11 cellular contexts compared by ENCODE assay signal in genomic region chr10:93267521-93267920, GRCh38.
DNase-seq lines count a peak whose midpoint lies in the region; ATAC-seq, FAIRE-seq and TF ChIP-seq lines count a peak whose summit lies in the region.
"Had no signal": no experiment of that assay in that cellular context is flagged by ENCODE, and none has a peak within 500 bp of the region (broad histone marks: within the 10 kb centered on the region; RNA-seq: fewer than 3 reads in every experiment).

No MANE protein-coding gene starts in this region.

- SMC1A ChIA-PET in GM12878 (lab: Charles Lee; ENCODE audit: uncharacterized antibody, unreplicated experiment) = interaction anchor here (0.8 to 1.1 kb wide), 3 partner anchors 8 to 82 kb away, joined by 3 to 4 read pairs (median 3); no protein-coding TSS in a partner anchor

- peak overlapping the region; percentile 44; the same call in 1 of the 2 replicates for H3K9ac ChIP-seq in GM12878 (ENCODE audit: control insufficient read depth, insufficient read depth, low read length)

- peak overlapping the region; percentile 83 for H3K27ac ChIP-seq in GM12878 (ENCODE audit: control insufficient read depth, insufficient read depth)

- TF ChIP-seq RAD21 in GM12878 (IDR thresholded peaks at IDR 0.05; ENCODE audit: insufficient read depth, low read depth, low read length) = no peak

- no peaks in the 10 kb centered on the region for H3K79me2 ChIP-seq in GM12878 (ENCODE audit: control insufficient read depth, insufficient read depth, low read length)

- TF ChIP-seq POLR2A in GM12878 (IDR thresholded peaks at IDR 0.05; ENCODE audit: low read depth, low read length) = no peak

- H3K4me3 Mint-ChIP-seq in CD14-positive monocyte = no peak overlapping the region
- H3K4me3 Mint-ChIP-seq in T-helper 2 cell treated with Interferon-gamma antibody and Interleukin-4, amounts not matched to agents 5 μg/mL and 100 μg/mL, for 36 hours = no peak overlapping the region

- no peaks in the 10 kb centered on the region for H3K36me3 Mint-ChIP-seq in CD14-positive monocyte
- H3K36me3 Mint-ChIP-seq in T-helper 2 cell treated with Interferon-gamma antibody and Interleukin-4, amounts not matched to agents 5 μg/mL and 100 μg/mL, for 36 hours (ENCODE audit: low read depth) = no peaks in the 10 kb centered on the region

- TF ChIP-seq CTCF in GM12878 (IDR thresholded peaks at IDR 0.05 in 2 of 3, conservative IDR thresholded peaks at IDR 0.05 in 1 of 3; ENCODE audit: control insufficient read depth in 2 of 3, extremely low read depth in 1 of 3, insufficient read depth in 1 of 3, low read depth in 3 of 3, low read length in 3 of 3) = no peak
- no peak for TF ChIP-seq CTCF in CD14-positive monocyte (IDR thresholded peaks at IDR 0.05)

- ATAC-seq in GM18870 (IDR thresholded peaks at IDR 0.05; ENCODE audit: unreplicated experiment) (peak; percentile 99), GM21528 (IDR thresholded peaks at IDR 0.05; ENCODE audit: low FRiP score, unreplicated experiment) (peak; percentile 96), HG03139 (IDR thresholded peaks at IDR 0.05; ENCODE audit: unreplicated experiment) (peak; percentile 97), GM12878 (peak; percentile 99)

- 0% methylated on average over 3 of the region's 3 CpGs for WGBS in GM12878 (ENCODE audit: insufficient coverage, insufficient replicate concordance, low lambda C conversion rate, missing lambda C conversion rate)

- in situ Hi-C loops in GM12878 (cut with MboI) = no loop called here

- RAD21 ChIA-PET in GM12878 (lab: Charles Lee; ENCODE audit: unreplicated experiment) = interaction anchor here (1.1 kb wide), 1 partner anchor 157 kb away, joined by 4 read pairs; no protein-coding TSS in a partner anchor

- no peak overlapping the region for H2AFZ ChIP-seq in GM12878 (ENCODE audit: control insufficient read depth, low read depth, low read length)

- peak; percentile 60 to 96 for TF ChIP-seq EP300 in GM12878 (IDR thresholded peaks at IDR 0.05; ENCODE audit: borderline replicate concordance in 1 of 2, control insufficient read depth in 1 of 2, low read depth in 2 of 2, low read length in 2 of 2)

- CTCF ChIA-PET in GM12878 (lab: Yijun Ruan, JAX) = interaction anchor here (0.6 to 1.1 kb wide), 2 partner anchors 11 to 152 kb away, joined by 3 to 4 read pairs; no protein-coding TSS in a partner anchor

- H3K27me3 Mint-ChIP-seq in CD14-positive monocyte (ENCODE audit: low read depth in 3 of 3) = peaks cover 0 to 3% (median 0%) of the 10 kb centered on the region in 3 donors
- H3K27me3 Mint-ChIP-seq in T-helper 2 cell treated with Interferon-gamma antibody and Interleukin-4, amounts not matched to agents 5 μg/mL and 100 μg/mL, for 36 hours (ENCODE audit: low read depth) = no peaks in the 10 kb centered on the region

- no peaks in the 10 kb centered on the region for H3K4me1 Mint-ChIP-seq in CD14-positive monocyte
- peaks cover 4% of the 10 kb centered on the region for H3K4me1 Mint-ChIP-seq in T-helper 2 cell treated with Interferon-gamma antibody and Interleukin-4, amounts not matched to agents 5 μg/mL and 100 μg/mL, for 36 hours (ENCODE audit: low read depth)

- POLR2A ChIA-PET in GM12878 (lab: Charles Lee) = no interaction called here

- intact Hi-C loops in GM12878 (cut with micrococcal nuclease; ENCODE audit: unreplicated experiment) (loop anchor here (1.0 kb wide), 1 partner anchor 143 kb away; no protein-coding TSS in a partner anchor), CD14-positive monocyte (cut with micrococcal nuclease) (no loop called here)

- BruUV-seq in GM12878 (replicated peaks; lab: Mats Ljungman, UMichigan) = no TSS peak

- H3K4me3 ChIP-seq in GM12878 = no peak overlapping the region

- H3K27ac Mint-ChIP-seq in CD14-positive monocyte = no peak overlapping the region
- H3K27ac Mint-ChIP-seq in T-helper 2 cell treated with Interferon-gamma antibody and Interleukin-4, amounts not matched to agents 5 μg/mL and 100 μg/mL, for 36 hours = no peak overlapping the region

- peaks cover 22% of the 10 kb centered on the region for H3K9me3 ChIP-seq in GM12878 (replicated peaks; ENCODE audit: control insufficient read depth, insufficient read depth, low read length)

- peak overlapping the region; percentile 81 for H3K4me2 ChIP-seq in GM12878 (ENCODE audit: control insufficient read depth, insufficient read depth)

- peaks cover 19% of the 10 kb centered on the region for H3K4me1 ChIP-seq in GM12878 (ENCODE audit: control insufficient read depth, insufficient read depth, low read length)

- DNase-seq in GM12878 (ENCODE audit: low read depth, low spot score) (peak; percentile 94), CD14-positive monocyte (ENCODE audit: low spot score) (no peak), cerebellar nuclear complex (lab: John Stamatoyannopoulos, UW) (no peak)
- no peak for DNase-seq in effector CD8-positive, alpha-beta T cell (lab: John Stamatoyannopoulos, UW)
- no peak for DNase-seq in T-helper 2 cell treated with Interferon-gamma antibody and Interleukin-4, amounts not matched to agents 5 μg/mL and 100 μg/mL, for 36 hours (ENCODE audit: low spot score)
- DNase-seq: DND-41; NCI-H226; stimulated activated CD4-positive, alpha-beta T cell treated with anti-CD3 and anti-CD28 coated beads, Interleukin-12 subunit alpha, Interleukin-12 subunit beta, amount 100 ng/mL, for 4 hours had no signal

- H4K20me1 ChIP-seq in GM12878 (ENCODE audit: control insufficient read depth, insufficient read depth) = no peaks in the 10 kb centered on the region

- no peaks in the 10 kb centered on the region; a peak in 1 of 4 replicates for H3K27me3 ChIP-seq in GM12878 (replicated peaks in 1 of 2; ENCODE audit: control insufficient read depth in 2 of 2, insufficient read depth in 2 of 2, low read length in 1 of 2)

- H3K9me3 Mint-ChIP-seq in CD14-positive monocyte = peaks cover 0 to 7% (median 6%) of the 10 kb centered on the region in 7 donors
- peaks cover 7% of the 10 kb centered on the region for H3K9me3 Mint-ChIP-seq in T-helper 2 cell treated with Interferon-gamma antibody and Interleukin-4, amounts not matched to agents 5 μg/mL and 100 μg/mL, for 36 hours

- H3K36me3 ChIP-seq in GM12878 (ENCODE audit: control insufficient read depth in 2 of 2, insufficient read depth in 2 of 2, low read length in 1 of 2) = no peaks in the 10 kb centered on the region

- peak; percentile 99 for FAIRE-seq in GM12878 (lab: Jason Lieb, UNC)

TF ChIP-seq in GM12878, 131 proteins besides CTCF, POLR2A, EP300 and RAD21 (continues in another document):
- no peak for TF ChIP-seq CHD1 (IDR thresholded peaks at IDR 0.05; ENCODE audit: low read depth, low read length)
- TF ChIP-seq TCF7 (IDR thresholded peaks at IDR 0.05; ENCODE audit: borderline replicate concordance) = no peak
- TF ChIP-seq KLF5 (IDR thresholded peaks at IDR 0.05; ENCODE audit: partially characterized antibody) = no peak
- TF ChIP-seq MYC (IDR thresholded peaks at IDR 0.05; ENCODE audit: insufficient read depth, insufficient read length, insufficient replicate concordance, low read length, severe bottlenecking) = no peak
- no peak for TF ChIP-seq BCLAF1 (IDR thresholded peaks at IDR 0.05)
- peak; percentile 69; the same call in 1 of the 2 replicates for TF ChIP-seq NBN (IDR thresholded peaks at IDR 0.05)
- TF ChIP-seq SMC3 (IDR thresholded peaks at IDR 0.05; ENCODE audit: borderline replicate concordance, low read length) = no peak
- TF ChIP-seq CREB1 (IDR thresholded peaks at IDR 0.05; ENCODE audit: low read depth) = peak; percentile 44; the same call in 1 of the 2 replicates
